Comparison of ENCODE assay signal across 20 cellular contexts in the genomic region with DNA sequence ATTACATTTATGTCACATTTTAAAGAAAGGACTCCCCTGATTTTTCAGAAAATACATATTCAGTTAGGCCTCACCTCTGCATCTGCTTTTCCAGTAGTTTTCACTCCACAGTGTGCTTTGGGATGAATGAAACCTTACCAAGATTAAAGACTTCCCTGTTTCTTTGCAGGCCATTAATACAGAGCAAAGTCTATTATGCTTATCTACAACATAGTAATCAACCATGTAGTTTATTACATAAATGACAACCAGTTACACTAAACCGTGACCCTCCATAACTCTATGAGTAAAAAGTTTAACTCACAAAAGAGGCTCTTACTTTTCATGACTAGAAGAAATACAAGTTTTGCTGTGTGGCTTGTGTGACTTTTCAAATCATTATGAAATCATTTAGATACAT. TPM values are rescaled to one million over a fixed set of nuclear protein-coding genes. Genes with fewer than 3 reads are reported as not detected.
A peak's percentile ranks its signal among the peaks of the same experiment; 100 is the strongest.
DNase-seq lines count a peak whose midpoint lies in the region; ATAC-seq and TF ChIP-seq lines count a peak whose summit lies in the region.
"Had no signal": no experiment of that assay in that cellular context is flagged by ENCODE, and none has a peak within 500 bp of the region (broad histone marks: within the 10 kb centered on the region; RNA-seq: fewer than 3 reads in every experiment).

No MANE protein-coding gene starts in this region.

- no peak for TF ChIP-seq CTCF in Peyer's patch (IDR thresholded peaks at IDR 0.05)
- TF ChIP-seq CTCF in mucosa of descending colon (IDR thresholded peaks at IDR 0.05) = no peak
- no peak for TF ChIP-seq CTCF in transverse colon (IDR thresholded peaks at IDR 0.05)
- TF ChIP-seq CTCF in foreskin keratinocyte (conservative IDR thresholded peaks at IDR 0.05) = no peak

- 28% methylated on average over 1 of the region's 1 CpG; no CpG with 5 or more reads in 1 of the 2 donors for WGBS in transverse colon (ENCODE audit: low coverage in 1 of 2), 2 donors

- ATAC-seq in mucosa of descending colon (peak; percentile 71), HG03571 (IDR thresholded peaks at IDR 0.05; ENCODE audit: unreplicated experiment) (no peak), foreskin keratinocyte (no peak)
- ATAC-seq: CD8-positive, alpha-beta T cell; GM12878 had no signal

- in situ Hi-C loops in transverse colon (cut with MboI; ENCODE audit: low pct_ligation_motif_present in 1 of 4, low pct_unique_long_range_greater_than_20kb in 1 of 4, low sequenced_read_pairs in 3 of 4) = no loop called here

- H3K36me3 ChIP-seq in Peyer's patch (peaks cover 0 to 14% (median 0%) of the 10 kb centered on the region in 3 donors), duodenal mucosa (ENCODE audit: control insufficient read depth in 1 of 2, insufficient read depth in 2 of 2, low read length in 2 of 2) (peaks cover 0 to 4% of the 10 kb centered on the region in 2 donors), mucosa of descending colon (ENCODE audit: low read depth) (no peaks in the 10 kb centered on the region), transverse colon (no peaks in the 10 kb centered on the region)

- H3K27ac ChIP-seq in Peyer's patch = peak overlapping the region in 3 of 4 donors; percentile 57 to 82 (median 74)
- H3K27ac ChIP-seq in duodenal mucosa (ENCODE audit: low read depth, low read length) = no peak overlapping the region
- peak overlapping the region; percentile 57 to 79 (median 70) for H3K27ac ChIP-seq in transverse colon
- no peak overlapping the region for H3K27ac ChIP-seq in foreskin keratinocyte
- H3K27ac ChIP-seq: BLaER1 treated with 17β-estradiol and CSF1 and Interleukin-3, amounts not matched to agents 10 nM and 100 nM; GM23248 had no signal

- H3K9me3 ChIP-seq in Peyer's patch (no peaks in the 10 kb centered on the region), duodenal mucosa (ENCODE audit: control insufficient read depth in 1 of 2, low read length in 2 of 2) (no peaks in the 10 kb centered on the region), mucosa of descending colon (no peaks in the 10 kb centered on the region), transverse colon (no peaks in the 10 kb centered on the region)
- H3K9me3 ChIP-seq: BLaER1 treated with 17β-estradiol and CSF1 and Interleukin-3, amounts not matched to agents 10 nM and 100 nM; HAP-1 had no signal

- H3K27me3 ChIP-seq in Peyer's patch = no peaks in the 10 kb centered on the region
- no peaks in the 10 kb centered on the region for H3K27me3 ChIP-seq in duodenal mucosa (ENCODE audit: control insufficient read depth in 1 of 2, insufficient read depth in 2 of 2, low read length in 2 of 2)
- no peaks in the 10 kb centered on the region for H3K27me3 ChIP-seq in transverse colon
- no peaks in the 10 kb centered on the region for H3K27me3 ChIP-seq in foreskin keratinocyte
- H3K27me3 ChIP-seq: BLaER1 treated with 17β-estradiol and CSF1 and Interleukin-3, amounts not matched to agents 10 nM and 100 nM had no signal

- TF ChIP-seq POLR2A in Peyer's patch (IDR thresholded peaks at IDR 0.05) (no peak), transverse colon (IDR thresholded peaks at IDR 0.05) (no peak)

- DNase-seq in Peyer's patch = no peak
- DNase-seq in mucosa of descending colon = no peak
- no peak for DNase-seq in transverse colon
- DNase-seq in foreskin keratinocyte = no peak
- DNase-seq in dermis blood vessel endothelial cell = no peak
- DNase-seq: Calu3; CD8-positive, alpha-beta T cell; DMS53; DND-41; EL; GM23248; IMR-90 had no signal

- H3K4me3 ChIP-seq in Peyer's patch (peak overlapping the region in 2 of 4 donors; percentile 42 to 46), duodenal mucosa (ENCODE audit: low read depth in 1 of 2, low read length in 2 of 2) (peak overlapping the region; percentile 65 to 71), mucosa of descending colon (no peak overlapping the region), transverse colon (no peak overlapping the region)
- H3K4me3 ChIP-seq: BLaER1 treated with 17β-estradiol and CSF1 and Interleukin-3, amounts not matched to agents 10 nM and 100 nM; GM12878; GM23248; HAP-1 had no signal

- peaks cover 0 to 14% (median 0%) of the 10 kb centered on the region in 4 donors for H3K4me1 ChIP-seq in Peyer's patch
- H3K4me1 ChIP-seq in duodenal mucosa (ENCODE audit: control insufficient read depth in 1 of 2, insufficient read depth in 2 of 2, low read length in 2 of 2) = peaks cover 6 to 23% of the 10 kb centered on the region in 2 donors
- H3K4me1 ChIP-seq in mucosa of descending colon (ENCODE audit: low read depth) = peaks cover 10% of the 10 kb centered on the region
- H3K4me1 ChIP-seq in transverse colon = peaks cover 0 to 9% (median 5%) of the 10 kb centered on the region in 4 donors
- peaks cover 9% of the 10 kb centered on the region for H3K4me1 ChIP-seq in foreskin keratinocyte

- no peak for TF ChIP-seq EP300 in transverse colon (IDR thresholded peaks at IDR 0.05; ENCODE audit: low read depth)

- H3K9ac ChIP-seq in duodenal mucosa (ENCODE audit: low read depth in 1 of 2, low read length in 2 of 2) = peak overlapping the region in 1 of 2 donors; percentile 58
- H3K9ac ChIP-seq: BLaER1 treated with 17β-estradiol and CSF1 and Interleukin-3, amounts not matched to agents 10 nM and 100 nM; GM23248 had no signal

- intact Hi-C loops in mucosa of descending colon (cut with DNase I, micrococcal nuclease) (loop anchor here in 1 of 2 donors (5.0 kb wide), 1 partner anchor 111 kb away; no protein-coding TSS in a partner anchor), transverse colon (cut with DNase I; ENCODE audit: low total_unique reads) (no loop called here)

RNA-seq across cellular contexts. Expression of gene LRRC66, which starts 2.4 kb away (rescaled TPM):
- total RNA-seq in Peyer's patch = 10 to 100 TPM in 3 of 4 donors, 1 to 10 TPM in 1; 1.7 to 53.4 (median 36.9) TPM
- 10 to 100 TPM in 2 of 3 donors, 1 to 10 TPM in 1; 5.4 to 22.6 (median 14.0) TPM for total RNA-seq in mucosa of descending colon
- total RNA-seq in transverse colon = 1 to 10 TPM; 4.6 to 9.2 (median 7.1) TPM
- 0.10 and 0.14 TPM in 2 replicates for total RNA-seq in foreskin keratinocyte
- 0.02 and 0.08 TPM in 2 replicates for polyA plus RNA-seq in foreskin keratinocyte
- 0.14 and 0.17 TPM in 2 replicates for total RNA-seq in dermis blood vessel endothelial cell
- total RNA-seq: A172; Calu3; CD8-positive, alpha-beta T cell; G401 had no signal

RNA-seq across cellular contexts. Expression of gene SGCB, which starts 20.3 kb away (rescaled TPM):
- total RNA-seq in Peyer's patch (10 to 100 TPM; 13.0 to 33.8 (median 21.5) TPM), mucosa of descending colon (10 to 100 TPM; 23.8 to 80.1 (median 24.2) TPM), transverse colon (10 to 100 TPM in 2 of 4 donors, 1 to 10 TPM in 2; 4.9 to 26.4 (median 15.7) TPM), foreskin keratinocyte (22.1 and 24.6 TPM in 2 replicates), dermis blood vessel endothelial cell (12.9 and 23.7 TPM in 2 replicates)
- polyA plus RNA-seq in foreskin keratinocyte = 13.2 and 14.6 TPM in 2 replicates

RNA-seq across cellular contexts. Expression of gene SPATA18, which starts 33.3 kb away (rescaled TPM):
- total RNA-seq in Peyer's patch (10 to 100 TPM in 1 of 4 donors, 1 to 10 TPM in 3; 3.4 to 10.3 (median 4.3) TPM), mucosa of descending colon (10 to 100 TPM in 1 of 3 donors, 1 to 10 TPM in 2; 8.4 to 15.5 (median 8.7) TPM), transverse colon (10 to 100 TPM in 1 of 4 donors, 1 to 10 TPM in 3; 3.0 to 11.2 (median 7.9) TPM), foreskin keratinocyte (6.8 and 7.9 TPM in 2 replicates), dermis blood vessel endothelial cell (4.3 and 4.6 TPM in 2 replicates)
- polyA plus RNA-seq in foreskin keratinocyte = 2.0 TPM in 2 replicates
- total RNA-seq: A172; Calu3; CD8-positive, alpha-beta T cell; H4 had no signal

Comparison
In these comparisons a context has a peak if more than half of its experiments do, and no peak if none do; other contexts are left out.
1. H3K27ac ChIP-seq: peak in Peyer's patch (3 of 4) and transverse colon (4 of 4); none in duodenal mucosa (single experiment) and foreskin keratinocyte (single experiment).
2. H3K4me3 ChIP-seq: peak in duodenal mucosa (2 of 2); none in mucosa of descending colon (single experiment) and transverse colon (0 of 4).